In the genomic region with DNA sequence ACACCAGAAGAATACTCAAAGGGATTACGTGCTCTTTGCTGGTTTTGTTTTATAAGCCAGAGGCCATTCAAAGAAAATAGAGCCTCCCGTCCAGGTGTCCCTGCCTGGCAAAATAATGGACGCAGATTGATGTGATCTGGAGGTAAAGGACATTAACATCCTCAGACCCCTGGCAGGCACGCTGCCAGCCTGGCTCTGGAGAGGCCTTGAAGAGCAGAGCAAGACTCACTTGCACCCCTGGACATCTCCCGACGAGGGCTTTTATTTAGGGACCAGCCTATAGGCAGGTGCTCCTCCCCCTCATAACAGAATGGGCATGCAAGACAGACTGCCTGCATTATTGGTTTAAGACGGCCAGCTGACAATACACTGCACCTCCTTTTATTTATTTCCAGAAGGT, we compare ENCODE assay signal across 28 cellular contexts.
DNase-seq lines count a peak whose midpoint lies in the region; ATAC-seq and TF ChIP-seq lines count a peak whose summit lies in the region.
"Had no signal": no experiment of that assay in that cellular context is flagged by ENCODE, and none has a peak within 500 bp of the region (broad histone marks: within the 10 kb centered on the region; RNA-seq: fewer than 3 reads in every experiment).

No MANE protein-coding gene starts in this region.

- no peak for TF ChIP-seq EP300 in upper lobe of left lung (IDR thresholded peaks at IDR 0.05)

- peak; percentile 76 for DNase-seq in DMS79 (lab: John Stamatoyannopoulos, UW)
- peak; percentile 91 to 92 for DNase-seq in NCI-H187 (lab: John Stamatoyannopoulos, UW)
- DNase-seq in NCI-H524 (lab: John Stamatoyannopoulos, UW) = peak; percentile 58 to 69
- DNase-seq in RWPE2 (ENCODE audit: low spot score) = no peak
- no peak for DNase-seq in AG08395 (ENCODE audit: low spot score)
- DNase-seq in upper lobe of left lung = no peak
- no peak for DNase-seq in HuH-7 (ENCODE audit: low spot score)
- DNase-seq: activated CD4-positive, alpha-beta memory T cell treated with anti-CD3 and anti-CD28 coated beads, Interleukin-2, amount 10 ng/mL, durations not matched to agents 7 days and 5 days; activated CD4-positive, alpha-beta T cell treated with anti-CD3 and anti-CD28 coated beads for 1 hour; activated CD8-positive, alpha-beta memory T cell treated with anti-CD3 and anti-CD28 coated beads, Interleukin-2, amount 50 U/mL, for 4 hours; activated naive CD4-positive, alpha-beta T cell treated with Interleukin-2 at 50 U/mL for 16 hours; CD8-positive, alpha-beta memory T cell; dermis blood vessel endothelial cell; esophagus squamous epithelium; foreskin melanocyte; GDM1; GOT3; heart right ventricle; Kasumi-1; MV-4-11; NCI-H2029; SJCRH30; small intestine; SW 1271; testis had no signal

- TF ChIP-seq POLR2A in upper lobe of left lung (IDR thresholded peaks at IDR 0.05) = no peak

- no peak for TF ChIP-seq CTCF in RWPE2 (IDR thresholded peaks at IDR 0.05; ENCODE audit: poor library complexity, severe bottlenecking)
- no peak for TF ChIP-seq CTCF in upper lobe of left lung (IDR thresholded peaks at IDR 0.05)

- H3K27ac ChIP-seq in RWPE2 (ENCODE audit: poor library complexity, severe bottlenecking) (peak overlapping the region; percentile 83), upper lobe of left lung (no peak overlapping the region)
- H3K27ac ChIP-seq: A549, heart right ventricle, right atrium auricular region, SJCRH30, testis had no signal

- H3K4me3 ChIP-seq in RWPE2 (ENCODE audit: severe bottlenecking) (no peak overlapping the region), upper lobe of left lung (no peak overlapping the region)
- H3K4me3 ChIP-seq: A549, esophagus squamous epithelium, heart right ventricle, right atrium auricular region, SJCRH30, testis had no signal

- peaks cover 17% of the 10 kb centered on the region for H3K4me1 ChIP-seq in RWPE2 (ENCODE audit: insufficient read depth, poor library complexity, severe bottlenecking)
- no peaks in the 10 kb centered on the region for H3K4me1 ChIP-seq in upper lobe of left lung
- H3K4me1 ChIP-seq: heart right ventricle, right atrium auricular region, SJCRH30, testis had no signal

- ATAC-seq in RWPE2 (ENCODE audit: low read depth) (no peak), GM19452 (IDR thresholded peaks at IDR 0.05; ENCODE audit: unreplicated experiment) (no peak), upper lobe of left lung (ENCODE audit: low FRiP score in 2 of 2) (no peak)
- ATAC-seq: A549, heart right ventricle had no signal

- H3K36me3 ChIP-seq in RWPE2 (ENCODE audit: low read depth) (no peaks in the 10 kb centered on the region), upper lobe of left lung (no peaks in the 10 kb centered on the region)
- H3K36me3 ChIP-seq: esophagus squamous epithelium, heart right ventricle, right atrium auricular region, SJCRH30 had no signal

- H3K9me3 ChIP-seq in RWPE2 (ENCODE audit: severe bottlenecking) (no peaks in the 10 kb centered on the region), upper lobe of left lung (no peaks in the 10 kb centered on the region)
- H3K9me3 ChIP-seq: A549, esophagus squamous epithelium, heart right ventricle, right atrium auricular region, SJCRH30, testis had no signal

- 85 to 87% methylated on average over 4 to 7 of the region's 7 CpGs for WGBS in upper lobe of left lung, 2 donors

- H3K27me3 ChIP-seq in RWPE2 (ENCODE audit: insufficient read depth, poor library complexity, severe bottlenecking) (no peaks in the 10 kb centered on the region), upper lobe of left lung (no peaks in the 10 kb centered on the region)
- H3K27me3 ChIP-seq: esophagus squamous epithelium, heart right ventricle, right atrium auricular region, SJCRH30, testis had no signal

Comparison
In these comparisons a context has a peak if more than half of its experiments do, and no peak if none do; other contexts are left out.
1. DNase-seq: peak in DMS79 (single experiment), NCI-H187 (2 of 2) and NCI-H524 (2 of 2); none in RWPE2 (single experiment), AG08395 (single experiment), upper lobe of left lung (0 of 2) and HuH-7 (single experiment).